ENCODE assay signal across 13 cellular contexts in the genomic region with DNA sequence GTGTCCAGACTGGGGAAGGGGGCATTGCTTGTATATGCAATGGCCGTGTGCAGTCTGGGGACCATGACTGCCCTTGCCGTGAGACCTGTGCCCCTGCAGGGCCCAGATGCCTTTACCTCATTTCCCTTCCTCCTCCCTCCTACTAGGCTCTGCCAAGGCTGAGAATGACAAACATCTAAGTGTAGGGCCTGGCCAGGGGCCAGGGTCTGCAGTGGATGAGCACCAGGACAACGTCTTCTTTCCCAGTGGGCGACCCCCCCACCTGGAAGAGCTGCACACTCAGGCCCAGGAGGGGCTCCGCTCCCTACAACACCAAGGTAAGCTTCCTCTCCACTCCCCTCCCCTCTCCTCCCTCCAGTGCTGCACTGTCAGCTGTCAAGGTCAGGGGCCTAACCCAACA. TPM values are rescaled to one million over a fixed set of nuclear protein-coding genes. Genes with fewer than 3 reads are reported as not detected.
DNase-seq lines count a peak whose midpoint lies in the region; ATAC-seq, FAIRE-seq and TF ChIP-seq lines count a peak whose summit lies in the region.
"Had no signal": no experiment of that assay in that cellular context is flagged by ENCODE, and none has a peak within 500 bp of the region (broad histone marks: within the 10 kb centered on the region; RNA-seq: fewer than 3 reads in every experiment).

No MANE protein-coding gene starts in this region.

- peaks cover 47% of the 10 kb centered on the region for H3K4me1 Mint-ChIP-seq in astrocyte (ENCODE audit: low read depth, unreplicated experiment)

- H3K27me3 ChIP-seq in astrocyte (ENCODE audit: insufficient read depth, low read length) (no peaks in the 10 kb centered on the region), iPS-20b (ENCODE audit: insufficient read depth, low read length) (no peaks in the 10 kb centered on the region), stomach smooth muscle (ENCODE audit: control insufficient read depth in 1 of 2, insufficient read depth in 2 of 2, low read length in 2 of 2) (no peaks in the 10 kb centered on the region), psoas muscle (ENCODE audit: insufficient read depth in 3 of 3, low read length in 2 of 3) (no peaks in the 10 kb centered on the region)
- H3K27me3 ChIP-seq: brain microvascular endothelial cell, spleen had no signal

- peaks cover 24% of the 10 kb centered on the region for H3K36me3 Mint-ChIP-seq in astrocyte (ENCODE audit: low read depth, unreplicated experiment)
- H3K36me3 Mint-ChIP-seq: CD4-positive, alpha-beta memory T cell had no signal

- H2AFZ ChIP-seq in astrocyte (ENCODE audit: low read depth, low read length), result no peak overlapping the region

- peak; percentile 38 for DNase-seq in DMS 273 (lab: John Stamatoyannopoulos, UW; ENCODE audit: unreplicated experiment)
- DNase-seq in DMS 273 treated with DMSO at 0.1 percent for 48 hours (lab: John Stamatoyannopoulos, UW), result no peak
- DNase-seq in astrocyte (ENCODE audit: low read depth), result no peak
- DNase-seq in psoas muscle, result no peak
- no peak for DNase-seq in caudate nucleus (lab: John Stamatoyannopoulos, UW)
- DNase-seq in NCI-H2107 treated with DMSO at 0.1 percent for 48 hours (lab: John Stamatoyannopoulos, UW; ENCODE audit: unreplicated experiment), result no peak
- DNase-seq: activated CD4-positive, CD25-positive, alpha-beta regulatory T cell; brain microvascular endothelial cell; CD4-positive, alpha-beta memory T cell; NCI-H1092 treated with DMSO at 0.1 percent for 48 hours had no signal

- H4K20me1 ChIP-seq in astrocyte (ENCODE audit: insufficient read depth, low read length), result peaks cover 23% of the 10 kb centered on the region

- no peak overlapping the region for H3K4me2 ChIP-seq in astrocyte (ENCODE audit: low read length)

- WGBS in psoas muscle, 3 donors, result 45 to 51% (median 48%) methylated on average over 5 of the region's 5 CpGs

- H3K27ac Mint-ChIP-seq in astrocyte (ENCODE audit: unreplicated experiment), result no peak overlapping the region
- H3K27ac Mint-ChIP-seq: CD4-positive, alpha-beta memory T cell had no signal

- no peak for TF ChIP-seq CTCF in astrocyte (IDR thresholded peaks at IDR 0.05; ENCODE audit: insufficient read depth, low read depth, low read length)
- no peak for TF ChIP-seq CTCF in psoas muscle (IDR thresholded peaks at IDR 0.05)

- H3K4me3 ChIP-seq in astrocyte (ENCODE audit: insufficient read depth, low read depth, low read length), result no peak overlapping the region
- H3K4me3 ChIP-seq in iPS-20b (ENCODE audit: low read length), result no peak overlapping the region
- no peak overlapping the region for H3K4me3 ChIP-seq in stomach smooth muscle (ENCODE audit: low read length in 2 of 2)
- no peak overlapping the region for H3K4me3 ChIP-seq in psoas muscle
- H3K4me3 ChIP-seq: spleen had no signal

- peak overlapping the region; percentile 72 for H3K4me3 Mint-ChIP-seq in astrocyte (ENCODE audit: unreplicated experiment)
- H3K4me3 Mint-ChIP-seq: CD4-positive, alpha-beta memory T cell had no signal

- H3K9me3 Mint-ChIP-seq in astrocyte (ENCODE audit: unreplicated experiment), result peaks cover 2% of the 10 kb centered on the region
- H3K9me3 Mint-ChIP-seq: CD4-positive, alpha-beta memory T cell had no signal

- ATAC-seq in psoas muscle, result no peak

- peaks cover 32% of the 10 kb centered on the region for H3K79me2 ChIP-seq in astrocyte (ENCODE audit: insufficient read depth, low read length)

- H3K4me1 ChIP-seq in astrocyte (ENCODE audit: insufficient read depth, low read length) (peaks cover 20% of the 10 kb centered on the region), iPS-20b (ENCODE audit: insufficient read depth, low read length) (peaks cover 25% of the 10 kb centered on the region), stomach smooth muscle (ENCODE audit: control insufficient read depth, insufficient read depth, low read length) (peaks cover 33% of the 10 kb centered on the region), psoas muscle (peaks cover 5% of the 10 kb centered on the region)

- intact Hi-C loops in psoas muscle (cut with DNase I), result no loop called here

- H3K27ac ChIP-seq in astrocyte (ENCODE audit: low read depth, low read length) (no peak overlapping the region), iPS-20b (ENCODE audit: low read length) (peak overlapping the region; percentile 96), stomach smooth muscle (ENCODE audit: low read length) (peak overlapping the region; percentile 31), psoas muscle (no peak overlapping the region), caudate nucleus (ENCODE audit: low read depth, low read length) (no peak overlapping the region)
- H3K27ac ChIP-seq: brain microvascular endothelial cell, spleen had no signal

- no peaks in the 10 kb centered on the region for H3K27me3 Mint-ChIP-seq in astrocyte (ENCODE audit: low read depth, unreplicated experiment)
- H3K27me3 Mint-ChIP-seq: CD4-positive, alpha-beta memory T cell had no signal

- FAIRE-seq in astrocyte (lab: Jason Lieb, UNC), result no peak

- H3K9ac ChIP-seq in astrocyte (ENCODE audit: low read length), result no peak overlapping the region
- peak overlapping the region; percentile 88; the same call in 1 of the 2 replicates for H3K9ac ChIP-seq in iPS-20b (ENCODE audit: low read depth, low read length)
- no peak overlapping the region for H3K9ac ChIP-seq in stomach smooth muscle (ENCODE audit: low read length in 2 of 2)

- H3K9me3 ChIP-seq in astrocyte (ENCODE audit: insufficient read depth, low read depth, low read length) (no peaks in the 10 kb centered on the region), iPS-20b (ENCODE audit: insufficient read depth, low read depth, low read length) (no peaks in the 10 kb centered on the region), stomach smooth muscle (ENCODE audit: control insufficient read depth in 2 of 2, low read length in 2 of 2) (no peaks in the 10 kb centered on the region), psoas muscle (no peaks in the 10 kb centered on the region)
- H3K9me3 ChIP-seq: spleen had no signal

- H3K36me3 ChIP-seq in astrocyte (ENCODE audit: insufficient read depth, low read length) (no peaks in the 10 kb centered on the region), iPS-20b (ENCODE audit: insufficient read depth, low read depth, low read length) (peaks cover 37% of the 10 kb centered on the region), stomach smooth muscle (ENCODE audit: control insufficient read depth in 2 of 2, insufficient read depth in 2 of 2, low read length in 2 of 2) (peaks cover 0 to 7% of the 10 kb centered on the region in 2 donors), psoas muscle (ENCODE audit: insufficient read depth in 1 of 2, low read depth in 1 of 2) (no peaks in the 10 kb centered on the region)
- H3K36me3 ChIP-seq: brain microvascular endothelial cell, spleen had no signal

RNA-seq across cellular contexts. Expression of a gene that starts 49.5 kb away (rescaled TPM):
- total RNA-seq in astrocyte (214 and 219 TPM in 2 replicates), psoas muscle (10 to 100 TPM; 36.9 to 90.2 (median 72.4) TPM)
- 100 to 1,000 TPM in 1 of 3 donors, 10 to 100 TPM in 2; 43.0 to 114 (median 90.9) TPM for polyA plus RNA-seq in psoas muscle

RNA-seq across cellular contexts. Expression of a gene that starts 49.8 kb away (rescaled TPM):
- 39.9 and 40.3 TPM in 2 replicates for total RNA-seq in astrocyte
- total RNA-seq in psoas muscle, result 10 to 100 TPM in 3 of 4 donors, 1 to 10 TPM in 1; 9.7 to 18.1 (median 12.9) TPM
- 1 to 10 TPM; 3.9 to 7.7 (median 4.5) TPM for polyA plus RNA-seq in psoas muscle

Comparison
In these comparisons a context has a peak if more than half of its experiments do, and no peak if none do; other contexts are left out.
1. H3K27ac ChIP-seq: peak in iPS-20b (single experiment) and stomach smooth muscle (single experiment); none in astrocyte (single experiment), psoas muscle (single experiment) and caudate nucleus (single experiment).